24 cellular contexts compared by ENCODE assay signal in the genomic region with DNA sequence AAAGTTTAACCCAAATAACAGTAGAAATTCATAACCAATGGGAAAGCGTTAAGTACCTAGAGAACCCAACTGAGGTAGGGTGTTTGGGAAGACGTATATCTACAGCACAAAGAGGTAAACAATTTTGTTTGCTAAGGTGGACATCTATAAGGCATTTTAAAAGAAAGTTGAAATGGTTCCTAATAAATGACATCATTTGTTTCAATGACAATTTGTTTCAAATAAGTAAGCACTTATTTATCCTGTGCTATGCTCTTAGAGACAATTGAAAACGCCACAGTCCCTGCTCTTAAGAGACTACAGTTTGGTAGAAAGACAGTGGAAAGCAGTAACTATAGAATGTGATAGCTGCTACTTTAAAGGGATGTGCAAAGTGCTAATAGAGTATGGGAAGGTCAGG. TPM values are rescaled to one million over a fixed set of nuclear protein-coding genes. Genes with fewer than 3 reads are reported as not detected.
"Had no signal": no experiment of that assay in that cellular context is flagged by ENCODE, and none has a peak within 500 bp of the region (broad histone marks: within the 10 kb centered on the region; RNA-seq: fewer than 3 reads in every experiment).

No MANE protein-coding gene starts in this region.

- ATAC-seq: gastrocnemius medialis, heart right ventricle, left cardiac atrium, left lung, left ventricle myocardium superior, lower lobe of right lung, mucosa of descending colon had no signal

- H3K4me3 Mint-ChIP-seq: mesothelial cell of epicardium had no signal

- H3K4me3 ChIP-seq: coronary artery, dorsolateral prefrontal cortex, esophagus squamous epithelium, gastrocnemius medialis, heart right ventricle, left lung, lower lobe of right lung, mucosa of descending colon had no signal

- H3K36me3 Mint-ChIP-seq: mesothelial cell of epicardium had no signal

- H3K36me3 ChIP-seq: esophagus squamous epithelium, gastrocnemius medialis, heart right ventricle, left lung, lower lobe of right lung had no signal

- H3K9me3 ChIP-seq: esophagus squamous epithelium, gastrocnemius medialis, left lung, lower lobe of right lung, mucosa of descending colon had no signal

- H3K27ac Mint-ChIP-seq: mesothelial cell of epicardium had no signal

- H3K27ac ChIP-seq: coronary artery, dorsolateral prefrontal cortex, esophagus squamous epithelium, gastrocnemius medialis, heart right ventricle, left lung, lower lobe of right lung had no signal

- H3K4me1 ChIP-seq: gastrocnemius medialis, lower lobe of right lung had no signal

- DNase-seq: dermis blood vessel endothelial cell; dorsolateral prefrontal cortex; effector CD4-positive, alpha-beta T cell; effector memory CD4-positive, alpha-beta T cell; erythroblast; esophagus squamous epithelium; foreskin fibroblast; foreskin melanocyte; gastrocnemius medialis; glutamatergic neuron; head of caudate nucleus; heart right ventricle; hippocampal formation; left cardiac atrium; left lung; left ventricle myocardium superior; lower lobe of right lung; mesenchymal stem cell; mucosa of descending colon had no signal

RNA-seq across cellular contexts. Expression of gene SMCO2, which starts 19.8 kb away (rescaled TPM):
- total RNA-seq: gastrocnemius medialis, left cardiac atrium, left ventricle myocardium superior, lower leg skin, mesenteric fat pad, mesothelial cell of epicardium, mucosa of descending colon, myocyte had no signal
